1 cellular context compared by ENCODE assay signal in the genomic region with DNA sequence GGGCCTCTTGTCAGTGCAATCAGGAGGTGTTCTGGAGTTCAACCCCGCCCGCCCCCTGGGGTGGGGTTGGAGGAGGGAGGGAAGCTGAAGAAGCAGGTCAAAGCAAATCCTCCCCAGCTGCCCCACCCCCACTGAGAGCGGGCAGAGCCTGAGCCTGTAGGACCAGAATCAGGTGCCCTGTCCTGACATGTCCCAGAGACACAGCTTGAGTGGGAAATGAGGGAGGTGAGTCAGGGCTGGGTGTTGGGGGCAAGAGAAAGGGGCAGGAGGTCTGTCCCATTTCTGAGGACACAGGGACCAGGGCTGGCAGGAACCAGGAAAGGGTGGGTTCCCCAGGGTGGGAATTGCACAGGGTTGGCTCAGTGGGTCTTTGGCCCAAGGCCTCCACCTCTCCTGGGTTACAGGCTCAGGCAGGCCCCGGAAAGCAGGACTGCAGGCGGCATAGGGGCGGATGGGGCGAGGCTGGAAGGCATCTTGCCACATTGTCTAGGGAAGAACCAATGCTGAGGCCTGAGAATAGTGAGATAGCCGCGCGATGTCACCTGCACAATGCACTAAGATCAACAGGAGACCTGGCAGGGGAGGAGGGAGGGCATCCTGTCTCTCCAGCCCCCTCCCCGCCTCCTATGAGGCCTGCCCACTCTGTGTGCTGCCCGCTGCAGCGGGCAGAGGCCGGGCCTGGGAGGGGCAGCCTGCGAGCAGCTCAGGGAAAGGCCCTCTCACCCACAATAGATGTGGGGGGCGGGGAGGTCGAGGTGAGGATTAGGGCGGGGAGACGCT.
TF ChIP-seq lines count a peak whose summit lies in the region.

No MANE protein-coding gene starts in this region.

TF ChIP-seq in WTC11, 78 proteins besides CTCF, POLR2A, EP300 and RAD21 (continued from another document):
- TF ChIP-seq, protein P1, sequence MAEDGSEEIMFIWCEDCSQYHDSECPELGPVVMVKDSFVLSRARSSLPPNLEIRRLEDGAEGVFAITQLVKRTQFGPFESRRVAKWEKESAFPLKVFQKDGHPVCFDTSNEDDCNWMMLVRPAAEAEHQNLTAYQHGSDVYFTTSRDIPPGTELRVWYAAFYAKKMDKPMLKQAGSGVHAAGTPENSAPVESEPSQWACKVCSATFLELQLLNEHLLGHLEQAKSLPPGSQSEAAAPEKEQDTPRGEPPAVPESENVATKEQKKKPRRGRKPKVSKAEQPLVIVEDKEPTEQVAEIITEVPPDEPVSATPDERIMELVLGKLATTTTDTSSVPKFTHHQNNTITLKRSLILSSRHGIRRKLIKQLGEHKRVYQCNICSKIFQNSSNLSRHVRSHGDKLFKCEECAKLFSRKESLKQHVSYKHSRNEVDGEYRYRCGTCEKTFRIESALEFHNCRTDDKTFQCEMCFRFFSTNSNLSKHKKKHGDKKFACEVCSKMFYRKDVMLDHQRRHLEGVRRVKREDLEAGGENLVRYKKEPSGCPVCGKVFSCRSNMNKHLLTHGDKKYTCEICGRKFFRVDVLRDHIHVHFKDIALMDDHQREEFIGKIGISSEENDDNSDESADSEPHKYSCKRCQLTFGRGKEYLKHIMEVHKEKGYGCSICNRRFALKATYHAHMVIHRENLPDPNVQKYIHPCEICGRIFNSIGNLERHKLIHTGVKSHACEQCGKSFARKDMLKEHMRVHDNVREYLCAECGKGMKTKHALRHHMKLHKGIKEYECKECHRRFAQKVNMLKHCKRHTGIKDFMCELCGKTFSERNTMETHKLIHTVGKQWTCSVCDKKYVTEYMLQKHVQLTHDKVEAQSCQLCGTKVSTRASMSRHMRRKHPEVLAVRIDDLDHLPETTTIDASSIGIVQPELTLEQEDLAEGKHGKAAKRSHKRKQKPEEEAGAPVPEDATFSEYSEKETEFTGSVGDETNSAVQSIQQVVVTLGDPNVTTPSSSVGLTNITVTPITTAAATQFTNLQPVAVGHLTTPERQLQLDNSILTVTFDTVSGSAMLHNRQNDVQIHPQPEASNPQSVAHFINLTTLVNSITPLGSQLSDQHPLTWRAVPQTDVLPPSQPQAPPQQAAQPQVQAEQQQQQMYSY (CRISPR knock-in tag; IDR thresholded peaks at IDR 0.05): no peak
- TF ChIP-seq, protein P2, sequence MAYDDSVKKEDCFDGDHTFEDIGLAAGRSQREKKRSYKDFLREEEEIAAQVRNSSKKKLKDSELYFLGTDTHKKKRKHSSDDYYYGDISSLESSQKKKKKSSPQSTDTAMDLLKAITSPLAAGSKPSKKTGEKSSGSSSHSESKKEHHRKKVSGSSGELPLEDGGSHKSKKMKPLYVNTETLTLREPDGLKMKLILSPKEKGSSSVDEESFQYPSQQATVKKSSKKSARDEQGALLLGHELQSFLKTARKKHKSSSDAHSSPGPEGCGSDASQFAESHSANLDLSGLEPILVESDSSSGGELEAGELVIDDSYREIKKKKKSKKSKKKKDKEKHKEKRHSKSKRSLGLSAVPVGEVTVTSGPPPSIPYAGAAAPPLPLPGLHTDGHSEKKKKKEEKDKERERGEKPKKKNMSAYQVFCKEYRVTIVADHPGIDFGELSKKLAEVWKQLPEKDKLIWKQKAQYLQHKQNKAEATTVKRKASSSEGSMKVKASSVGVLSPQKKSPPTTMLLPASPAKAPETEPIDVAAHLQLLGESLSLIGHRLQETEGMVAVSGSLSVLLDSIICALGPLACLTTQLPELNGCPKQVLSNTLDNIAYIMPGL (CRISPR knock-in tag; IDR thresholded peaks at IDR 0.05): no peak
- TF ChIP-seq, protein P3, sequence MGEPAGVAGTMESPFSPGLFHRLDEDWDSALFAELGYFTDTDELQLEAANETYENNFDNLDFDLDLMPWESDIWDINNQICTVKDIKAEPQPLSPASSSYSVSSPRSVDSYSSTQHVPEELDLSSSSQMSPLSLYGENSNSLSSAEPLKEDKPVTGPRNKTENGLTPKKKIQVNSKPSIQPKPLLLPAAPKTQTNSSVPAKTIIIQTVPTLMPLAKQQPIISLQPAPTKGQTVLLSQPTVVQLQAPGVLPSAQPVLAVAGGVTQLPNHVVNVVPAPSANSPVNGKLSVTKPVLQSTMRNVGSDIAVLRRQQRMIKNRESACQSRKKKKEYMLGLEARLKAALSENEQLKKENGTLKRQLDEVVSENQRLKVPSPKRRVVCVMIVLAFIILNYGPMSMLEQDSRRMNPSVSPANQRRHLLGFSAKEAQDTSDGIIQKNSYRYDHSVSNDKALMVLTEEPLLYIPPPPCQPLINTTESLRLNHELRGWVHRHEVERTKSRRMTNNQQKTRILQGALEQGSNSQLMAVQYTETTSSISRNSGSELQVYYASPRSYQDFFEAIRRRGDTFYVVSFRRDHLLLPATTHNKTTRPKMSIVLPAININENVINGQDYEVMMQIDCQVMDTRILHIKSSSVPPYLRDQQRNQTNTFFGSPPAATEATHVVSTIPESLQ (CRISPR knock-in tag; IDR thresholded peaks at IDR 0.05): no peak
- no peak for TF ChIP-seq TEAD4 (CRISPR knock-in tag; IDR thresholded peaks at IDR 0.05)
